In the genomic region with DNA sequence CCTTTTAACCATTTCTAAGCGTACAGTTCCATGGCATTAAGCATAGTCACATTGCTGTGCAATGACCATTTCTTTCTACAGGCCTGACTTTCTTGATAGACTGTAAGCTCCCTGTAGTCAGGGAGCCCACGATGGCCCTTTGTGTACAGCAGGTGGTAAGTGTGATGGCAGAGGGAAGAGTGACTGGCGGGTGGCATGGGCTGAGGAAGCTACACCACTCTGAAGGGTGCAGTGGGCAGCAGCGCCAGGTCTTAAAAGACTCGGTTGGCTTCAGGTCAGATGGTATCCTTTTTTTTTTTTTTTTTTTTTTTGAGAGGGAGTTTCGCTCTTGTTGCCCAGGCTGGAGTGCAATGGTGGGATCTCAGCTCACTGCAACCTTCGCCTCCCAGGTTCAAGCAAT, we compare ENCODE assay signal across 17 cellular contexts. TPM values are rescaled to one million over a fixed set of nuclear protein-coding genes. Genes with fewer than 3 reads are reported as not detected.
DNase-seq lines count a peak whose midpoint lies in the region; ATAC-seq and TF ChIP-seq lines count a peak whose summit lies in the region.
"Had no signal": no experiment of that assay in that cellular context is flagged by ENCODE, and none has a peak within 500 bp of the region (broad histone marks: within the 10 kb centered on the region; RNA-seq: fewer than 3 reads in every experiment).

No MANE protein-coding gene starts in this region.

- CTCF ChIA-PET in Caco-2 (lab: Charles Lee): no interaction called here

- H3K36me3 Mint-ChIP-seq in CD14-positive monocyte (peaks cover 28 to 41% of the 10 kb centered on the region in 2 donors), Caco-2 (ENCODE audit: insufficient read depth, unreplicated experiment) (peaks cover 6% of the 10 kb centered on the region), naive B cell (no peaks in the 10 kb centered on the region)
- H3K36me3 Mint-ChIP-seq in activated naive CD8-positive, alpha-beta T cell treated with anti-CD3 and anti-CD28 coated beads, Interleukin-2, amount 10 ng/mL, durations not matched to agents 7 days and 5 days: peaks cover 3% of the 10 kb centered on the region

- H3K4me3 Mint-ChIP-seq in CD14-positive monocyte (peak overlapping the region; percentile 30 to 90), Caco-2 (ENCODE audit: unreplicated experiment) (peak overlapping the region; percentile 79), naive B cell (peak overlapping the region; percentile 41 to 93 (median 80))
- peak overlapping the region; percentile 13 for H3K4me3 Mint-ChIP-seq in activated naive CD8-positive, alpha-beta T cell treated with anti-CD3 and anti-CD28 coated beads, Interleukin-2, amount 10 ng/mL, durations not matched to agents 7 days and 5 days

- no peak for ATAC-seq in activated naive CD8-positive, alpha-beta T cell treated with anti-CD3 and anti-CD28 coated beads, Interleukin-2, amount 10 ng/mL, durations not matched to agents 7 days and 5 days (ENCODE audit: low read depth)
- ATAC-seq in naive B cell (ENCODE audit: low read depth in 2 of 2): no peak
- ATAC-seq in HG03571 (IDR thresholded peaks at IDR 0.05; ENCODE audit: unreplicated experiment): no peak
- no peak for ATAC-seq in HG03280 (IDR thresholded peaks at IDR 0.05; ENCODE audit: unreplicated experiment)
- ATAC-seq: left cardiac atrium, Panc1 had no signal

- DNase-seq in CD14-positive monocyte (ENCODE audit: low spot score) (no peak), Caco-2 (no peak), naive B cell (no peak), HUDEP-2 (lab: John Stamatoyannopoulos, UW; ENCODE audit: unreplicated experiment in 76 of 76) (no peak), Kasumi-1 (lab: John Stamatoyannopoulos, UW) (no peak)
- DNase-seq in activated naive CD8-positive, alpha-beta T cell treated with anti-CD3 and anti-CD28 coated beads, Interleukin-2, amount 10 ng/mL, durations not matched to agents 7 days and 5 days: no peak
- DNase-seq: activated CD4-positive, alpha-beta T cell treated with anti-CD3 and anti-CD28 coated beads, Interleukin-2, amount 50 U/mL, for 1 hour; cerebellar nuclear complex; COR-L47; glutamatergic neuron; left cardiac atrium; NCI-H1436 treated with DMSO at 0.1 percent for 48 hours; NCI-H510A treated with DMSO at 0.1 percent for 48 hours; stimulated activated naive CD4-positive, alpha-beta T cell treated with Interleukin-2 at 50 U/mL for 16 hours had no signal

- no peaks in the 10 kb centered on the region for H3K27me3 ChIP-seq in Caco-2 (replicated peaks; ENCODE audit: control insufficient read depth, insufficient read depth, low read length)

- peaks cover 10% of the 10 kb centered on the region; the same call in 1 of the 2 replicates for H3K4me1 ChIP-seq in Caco-2

- TF ChIP-seq CTCF in CD14-positive monocyte (IDR thresholded peaks at IDR 0.05) (no peak), Caco-2 (IDR thresholded peaks at IDR 0.05; ENCODE audit: insufficient read depth in 1 of 2, low read depth in 1 of 2, low read length in 1 of 2, severe bottlenecking in 1 of 2, unreplicated experiment in 1 of 2) (no peak)

- peaks cover 0 to 7% (median 3%) of the 10 kb centered on the region in 3 donors for H3K27me3 Mint-ChIP-seq in CD14-positive monocyte (ENCODE audit: low read depth in 3 of 3)
- no peaks in the 10 kb centered on the region for H3K27me3 Mint-ChIP-seq in Caco-2 (ENCODE audit: insufficient read depth, unreplicated experiment)
- no peaks in the 10 kb centered on the region for H3K27me3 Mint-ChIP-seq in activated naive CD8-positive, alpha-beta T cell treated with anti-CD3 and anti-CD28 coated beads, Interleukin-2, amount 10 ng/mL, durations not matched to agents 7 days and 5 days
- H3K27me3 Mint-ChIP-seq in naive B cell: no peaks in the 10 kb centered on the region

- H3K27ac Mint-ChIP-seq in CD14-positive monocyte: peak overlapping the region; percentile 35 to 95 (median 85)
- no peak overlapping the region for H3K27ac Mint-ChIP-seq in Caco-2 (ENCODE audit: unreplicated experiment)
- no peak overlapping the region for H3K27ac Mint-ChIP-seq in activated naive CD8-positive, alpha-beta T cell treated with anti-CD3 and anti-CD28 coated beads, Interleukin-2, amount 10 ng/mL, durations not matched to agents 7 days and 5 days
- peak overlapping the region in 1 of 6 donors; percentile 49 for H3K27ac Mint-ChIP-seq in naive B cell

- no peaks in the 10 kb centered on the region for H3K36me3 ChIP-seq in Caco-2 (ENCODE audit: control insufficient read depth, insufficient read depth, low read length)

- intact Hi-C loops in CD14-positive monocyte (cut with micrococcal nuclease) (loop anchor here in 1 of 2 donors (5.0 kb wide), 2 partner anchors 84 to 134 kb away; a partner anchor contains a TSS), Caco-2 (cut with micrococcal nuclease; ENCODE audit: unreplicated experiment) (no loop called here)

- no TSS peak for BruUV-seq in Caco-2 (replicated peaks; lab: Mats Ljungman, UMichigan)

- H3K4me1 Mint-ChIP-seq in CD14-positive monocyte: peaks cover 49% of the 10 kb centered on the region
- H3K4me1 Mint-ChIP-seq in Caco-2 (ENCODE audit: low read depth, unreplicated experiment): peaks cover 7% of the 10 kb centered on the region
- peaks cover 6% of the 10 kb centered on the region for H3K4me1 Mint-ChIP-seq in activated naive CD8-positive, alpha-beta T cell treated with anti-CD3 and anti-CD28 coated beads, Interleukin-2, amount 10 ng/mL, durations not matched to agents 7 days and 5 days
- peaks cover 25 to 28% (median 25%) of the 10 kb centered on the region in 3 donors for H3K4me1 Mint-ChIP-seq in naive B cell

- H3K9me3 Mint-ChIP-seq in CD14-positive monocyte (peaks cover 0 to 3% (median 0%) of the 10 kb centered on the region in 7 donors), Caco-2 (ENCODE audit: unreplicated experiment) (no peaks in the 10 kb centered on the region), naive B cell (no peaks in the 10 kb centered on the region)
- no peaks in the 10 kb centered on the region for H3K9me3 Mint-ChIP-seq in activated naive CD8-positive, alpha-beta T cell treated with anti-CD3 and anti-CD28 coated beads, Interleukin-2, amount 10 ng/mL, durations not matched to agents 7 days and 5 days

- H3K4me3 ChIP-seq in Caco-2 (ENCODE audit: low read depth, low read length): no peak overlapping the region

- no peaks in the 10 kb centered on the region for H3K9me3 ChIP-seq in Caco-2

- POLR2A ChIA-PET in Caco-2 (lab: Charles Lee): no interaction called here
- POLR2A ChIA-PET in activated naive CD8-positive, alpha-beta T cell treated with anti-CD3 and anti-CD28 coated beads, Interleukin-2, amount 10 ng/mL, durations not matched to agents 7 days and 5 days (lab: Charles Lee): interaction anchor here (0.5 kb wide), 1 partner anchor 139 kb away, joined by 3 read pairs; no protein-coding TSS in a partner anchor

RNA-seq across cellular contexts. Expression of a gene that starts 1.6 kb away (rescaled TPM):
- polyA plus RNA-seq in CD14-positive monocyte (10 to 100 TPM; 28.8 to 37.2 TPM), naive B cell (ENCODE audit: low read depth in 6 of 6) (10 to 100 TPM in 2 of 6 donors, 1 to 10 TPM in 4; 4.9 to 11.5 (median 8.2) TPM)
- total RNA-seq in Caco-2 (2022): 18.9 and 25.8 TPM in 2 replicates
- 10 to 100 TPM; 19.5 to 21.6 TPM for total RNA-seq in activated naive CD8-positive, alpha-beta T cell treated with anti-CD3 and anti-CD28 coated beads, Interleukin-2, amount 10 ng/mL, durations not matched to agents 7 days and 5 days

RNA-seq across cellular contexts. Expression of a gene that starts 31.5 kb away (rescaled TPM):
- polyA plus RNA-seq in CD14-positive monocyte (1 to 10 TPM; 9.0 to 9.5 TPM), naive B cell (ENCODE audit: low read depth in 6 of 6) (10 to 100 TPM; 10.4 to 27.8 (median 15.9) TPM)
- 63.0 and 63.7 TPM in 2 replicates for total RNA-seq in Caco-2 (2022)
- total RNA-seq in activated naive CD8-positive, alpha-beta T cell treated with anti-CD3 and anti-CD28 coated beads, Interleukin-2, amount 10 ng/mL, durations not matched to agents 7 days and 5 days: 10 to 100 TPM; 45.6 to 56.6 TPM

Comparison
In these comparisons a context has a peak if more than half of its experiments do, and no peak if none do; other contexts are left out.
1. H3K27ac Mint-ChIP-seq: peak in CD14-positive monocyte (7 of 7); none in Caco-2 (single experiment) and activated naive CD8-positive, alpha-beta T cell treated with anti-CD3 and anti-CD28 coated beads, Interleukin-2, amount 10 ng/mL, durations not matched to agents 7 days and 5 days (single experiment).
2. H3K4me3 Mint-ChIP-seq: peak in every context shown above with its lines; median percentile 80 in naive B cell; 79 in Caco-2; 60 in CD14-positive monocyte; 13 in activated naive CD8-positive, alpha-beta T cell treated with anti-CD3 and anti-CD28 coated beads, Interleukin-2, amount 10 ng/mL, durations not matched to agents 7 days and 5 days.